In the genomic region with DNA sequence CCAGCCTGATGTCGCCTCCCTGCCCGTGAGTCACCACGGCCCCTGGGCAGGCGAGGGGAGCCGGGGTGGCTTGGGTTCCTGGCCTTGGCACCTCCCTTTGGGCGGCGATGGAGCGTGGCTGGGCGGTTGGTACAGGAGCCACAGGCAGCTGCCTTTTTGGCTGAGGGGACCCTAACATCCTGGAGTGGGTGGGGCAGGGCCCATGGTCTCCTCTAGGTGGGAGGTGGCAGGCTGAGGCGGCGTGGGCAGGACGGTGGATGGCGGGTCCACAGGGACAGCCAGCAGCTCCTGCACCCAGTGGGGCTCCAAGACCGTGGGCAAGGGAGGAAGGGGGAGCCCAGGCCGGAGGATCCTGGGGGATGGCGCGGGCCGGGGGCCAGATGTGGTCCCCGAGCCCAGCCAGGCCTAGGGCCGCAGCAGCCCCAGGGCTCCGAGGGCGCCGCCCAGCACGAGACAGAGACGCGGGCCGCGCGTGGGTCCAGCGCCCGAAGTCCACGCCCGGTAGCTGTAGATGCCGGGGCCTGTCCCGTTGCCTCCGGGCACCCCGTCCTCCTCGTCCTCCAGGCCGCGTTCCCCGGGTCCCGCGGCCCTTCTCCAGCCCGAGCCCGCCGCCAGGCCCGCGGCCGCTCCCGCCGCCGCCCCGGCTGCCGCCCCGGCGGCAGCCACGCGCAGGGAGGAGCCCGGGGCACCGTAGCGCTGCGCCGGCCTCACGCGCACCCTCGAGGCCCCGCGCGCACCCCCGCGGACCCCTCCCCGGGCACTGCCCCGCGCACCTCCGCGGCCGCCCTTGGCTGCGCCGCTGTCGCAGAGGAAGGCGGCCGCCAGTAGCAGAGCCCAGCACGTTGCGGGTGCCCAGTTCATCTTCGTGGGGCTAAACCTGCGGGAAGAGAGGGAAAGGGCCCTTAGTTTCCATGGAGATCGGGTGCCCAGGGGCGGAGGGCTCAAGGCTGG, we compare ENCODE assay signal across 1 cellular context.
TF ChIP-seq lines count a peak whose summit lies in the region.

No MANE protein-coding gene starts in this region.

TF ChIP-seq in HEK293, 187 proteins besides CTCF, POLR2A, EP300 and RAD21:
- TF ChIP-seq, protein P1, sequence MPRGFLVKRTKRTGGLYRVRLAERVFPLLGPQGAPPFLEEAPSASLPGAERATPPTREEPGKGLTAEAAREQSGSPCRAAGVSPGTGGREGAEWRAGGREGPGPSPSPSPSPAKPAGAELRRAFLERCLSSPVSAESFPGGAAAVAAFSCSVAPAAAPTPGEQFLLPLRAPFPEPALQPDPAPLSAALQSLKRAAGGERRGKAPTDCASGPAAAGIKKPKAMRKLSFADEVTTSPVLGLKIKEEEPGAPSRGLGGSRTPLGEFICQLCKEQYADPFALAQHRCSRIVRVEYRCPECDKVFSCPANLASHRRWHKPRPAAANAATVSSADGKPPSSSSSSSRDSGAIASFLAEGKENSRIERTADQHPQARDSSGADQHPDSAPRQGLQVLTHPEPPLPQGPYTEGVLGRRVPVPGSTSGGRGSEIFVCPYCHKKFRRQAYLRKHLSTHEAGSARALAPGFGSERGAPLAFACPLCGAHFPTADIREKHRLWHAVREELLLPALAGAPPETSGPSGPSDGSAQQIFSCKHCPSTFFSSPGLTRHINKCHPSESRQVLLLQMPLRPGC (tag by site-specific recombination; IDR thresholded peaks at IDR 0.05) = no peak
- TF ChIP-seq ZNF146 (tag by site-specific recombination; IDR thresholded peaks at IDR 0.05) (no peak), ZNF530 (tag by site-specific recombination; IDR thresholded peaks at IDR 0.05; ENCODE audit: low read depth) (no peak), EGR2 (tag by site-specific recombination; IDR thresholded peaks at IDR 0.05; ENCODE audit: low read depth) (peak; percentile 28; the same call in 1 of the 2 replicates), ZNF274 (IDR thresholded peaks at IDR 0.05; ENCODE audit: low read length) (no peak), ZNF274 (tag by site-specific recombination; IDR thresholded peaks at IDR 0.05; ENCODE audit: borderline replicate concordance) (no peak), ZNF664 (tag by site-specific recombination; IDR thresholded peaks at IDR 0.05) (no peak)
- TF ChIP-seq, protein P2, sequence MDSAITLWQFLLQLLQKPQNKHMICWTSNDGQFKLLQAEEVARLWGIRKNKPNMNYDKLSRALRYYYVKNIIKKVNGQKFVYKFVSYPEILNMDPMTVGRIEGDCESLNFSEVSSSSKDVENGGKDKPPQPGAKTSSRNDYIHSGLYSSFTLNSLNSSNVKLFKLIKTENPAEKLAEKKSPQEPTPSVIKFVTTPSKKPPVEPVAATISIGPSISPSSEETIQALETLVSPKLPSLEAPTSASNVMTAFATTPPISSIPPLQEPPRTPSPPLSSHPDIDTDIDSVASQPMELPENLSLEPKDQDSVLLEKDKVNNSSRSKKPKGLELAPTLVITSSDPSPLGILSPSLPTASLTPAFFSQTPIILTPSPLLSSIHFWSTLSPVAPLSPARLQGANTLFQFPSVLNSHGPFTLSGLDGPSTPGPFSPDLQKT (IDR thresholded peaks at IDR 0.05; ENCODE audit: borderline replicate concordance, low read depth, low read length) = no peak
